22 cellular contexts compared by ENCODE assay signal in genomic region chr20:63446174-63447024, GRCh38. TPM values are rescaled to one million over a fixed set of nuclear protein-coding genes. Genes with fewer than 3 reads are reported as not detected.
"Had no signal": no experiment of that assay in that cellular context is flagged by ENCODE, and none has a peak within 500 bp of the region (broad histone marks: within the 10 kb centered on the region; RNA-seq: fewer than 3 reads in every experiment).

No MANE protein-coding gene starts in this region.

- H3K36me3 Mint-ChIP-seq: T-cell, type B pancreatic cell had no signal

- ATAC-seq: activated CD4-positive, CD25-positive, alpha-beta regulatory T cell treated with anti-CD3 and anti-CD28 coated beads, Interleukin-2, amount 50 U/mL, for 24 hours; psoas muscle had no signal

- DNase-seq: activated CD4-positive, alpha-beta T cell treated with anti-CD3 and anti-CD28 coated beads, Interleukin-2, amount 50 U/mL, for 1 hour; activated naive CD4-positive, alpha-beta T cell treated with anti-CD3 and anti-CD28 coated beads for 36 hours; activated T-cell treated with anti-CD3 and anti-CD28 coated beads for 4 hours; central memory CD4-positive, alpha-beta T cell; effector CD4-positive, alpha-beta T cell; esophagus squamous epithelium; kidney glomerular epithelial cell; psoas muscle; sigmoid colon; spleen; T-cell; T-helper 9 cell had no signal

- H3K4me3 Mint-ChIP-seq: activated naive CD4-positive, alpha-beta T cell treated with anti-CD3 and anti-CD28 coated beads for 36 hours; nephron; stimulated activated naive CD8-positive, alpha-beta T cell treated with anti-CD3 and anti-CD28 coated beads, Interleukin-15, Interleukin-2, amounts not matched to agents 100 ng/mL and 50 ng/mL, for 24 hours; T-cell; type B pancreatic cell had no signal

- H3K27ac Mint-ChIP-seq: activated naive CD4-positive, alpha-beta T cell treated with anti-CD3 and anti-CD28 coated beads for 36 hours; activated T-helper 2 cell treated with anti-CD3 and anti-CD28 coated beads, Interferon-gamma antibody, Interleukin-2, Interleukin-4, amounts not matched to agents 10 μg/mL and 5 μg/mL and 100 μg/mL, durations not matched to agents 14 hours and 24 hours and 36 hours; stimulated activated naive CD8-positive, alpha-beta T cell treated with anti-CD3 and anti-CD28 coated beads, Interleukin-15, Interleukin-2, amounts not matched to agents 100 ng/mL and 50 ng/mL, for 24 hours; T-cell had no signal

- H3K9me3 Mint-ChIP-seq: type B pancreatic cell had no signal

RNA-seq across cellular contexts. Expression of gene KCNQ2, which starts 26.1 kb away (rescaled TPM):
- total RNA-seq: activated naive CD4-positive, alpha-beta T cell treated with anti-CD3 and anti-CD28 coated beads for 36 hours; activated T-helper 2 cell treated with anti-CD3 and anti-CD28 coated beads, Interferon-gamma antibody, Interleukin-2, Interleukin-4, amounts not matched to agents 10 μg/mL and 5 μg/mL and 100 μg/mL, durations not matched to agents 14 hours and 24 hours and 36 hours; endothelial cell of umbilical vein; esophagus squamous epithelium; fibroblast of villous mesenchyme; glomerular endothelial cell; mesenteric fat pad; osteocyte had no signal
